In the genomic region with DNA sequence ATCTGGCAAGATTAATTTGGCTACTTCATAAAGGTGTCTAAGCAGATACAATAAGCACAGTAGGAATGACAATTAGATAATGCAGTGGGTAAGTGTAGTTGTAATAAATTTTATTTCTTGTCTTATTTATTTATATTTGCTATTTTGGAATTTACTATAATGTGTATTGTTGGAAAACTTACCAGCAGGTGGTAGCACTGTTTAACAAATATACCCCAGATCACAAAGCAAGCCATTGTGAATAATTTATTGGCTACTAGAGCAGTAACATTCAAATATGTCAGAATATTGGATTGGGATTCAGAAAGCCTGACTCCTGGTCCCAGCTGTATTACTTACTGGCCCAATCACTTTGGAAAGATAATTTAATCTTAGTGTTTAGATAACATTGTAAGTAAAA, we compare ENCODE assay signal across 12 cellular contexts.
DNase-seq lines count a peak whose midpoint lies in the region; ATAC-seq, FAIRE-seq and TF ChIP-seq lines count a peak whose summit lies in the region.
"Had no signal": no experiment of that assay in that cellular context is flagged by ENCODE, and none has a peak within 500 bp of the region (broad histone marks: within the 10 kb centered on the region; RNA-seq: fewer than 3 reads in every experiment).

No MANE protein-coding gene starts in this region.

- BruUV-seq in mammary epithelial cell (replicated peaks; lab: Mats Ljungman, UMichigan): no TSS peak

- H3K27me3 ChIP-seq in adrenal gland: no peaks in the 10 kb centered on the region
- H3K27me3 ChIP-seq in left ventricle myocardium inferior (ENCODE audit: low read depth): no peaks in the 10 kb centered on the region
- H3K27me3 ChIP-seq in mammary epithelial cell (ENCODE audit: insufficient read depth, low read length): no peaks in the 10 kb centered on the region

- TF ChIP-seq CTCF in A549 (IDR thresholded peaks at IDR 0.05) (peak; percentile 25; the same call in 2 of the 3 replicates), adrenal gland (IDR thresholded peaks at IDR 0.05) (peak in 5 of 6 experiments; percentile 24 to 56 (median 31)), left ventricle myocardium inferior (IDR thresholded peaks at IDR 0.05; ENCODE audit: borderline replicate concordance) (peak; percentile 40), mammary epithelial cell (conservative IDR thresholded peaks at IDR 0.05 in 1 of 2, IDR thresholded peaks at IDR 0.05 in 1 of 2; ENCODE audit: extremely low read depth in 1 of 2, insufficient read depth in 1 of 2, low read depth in 1 of 2, low read length in 2 of 2) (peak in 1 of 2 donors; percentile 21)

- no peak overlapping the region for H3K27ac ChIP-seq in A549
- no peak overlapping the region for H3K27ac ChIP-seq in adrenal gland
- no peak overlapping the region for H3K27ac ChIP-seq in left ventricle myocardium inferior (replicated peaks)
- H3K27ac ChIP-seq in mammary epithelial cell (ENCODE audit: insufficient read depth, low read depth, low read length): no peak overlapping the region
- H3K27ac ChIP-seq: WERI-Rb-1 had no signal

- no peak overlapping the region for H3K9ac ChIP-seq in mammary epithelial cell (ENCODE audit: insufficient read depth, low read length)

- dilution Hi-C loops in mammary epithelial cell (cut with HindIII; ENCODE audit: low sequenced_read_pairs): no loop called here

- no peaks in the 10 kb centered on the region for H3K79me2 ChIP-seq in mammary epithelial cell (ENCODE audit: insufficient read depth, low read length)

- DNase-seq in A549 (ENCODE audit: low read depth in 1 of 2, low spot score in 1 of 2) (peak in 1 of 2 experiments; percentile 2), HPDE6-E6E7 (ENCODE audit: extremely low spot score) (peak; percentile 4), adrenal gland (no peak), left ventricle myocardium inferior (no peak), OCI-M2 (lab: John Stamatoyannopoulos, UW; ENCODE audit: unreplicated experiment) (no peak), mammary epithelial cell (no peak)
- no peak for DNase-seq in stimulated activated naive CD4-positive, alpha-beta T cell treated with Interleukin-2 at 50 U/mL for 16 hours (lab: John Stamatoyannopoulos, UW)
- DNase-seq: effector memory CD4-positive, alpha-beta T cell; kidney glomerular epithelial cell; NCI-H774; WERI-Rb-1 had no signal

- H3K9me3 ChIP-seq in A549 (no peaks in the 10 kb centered on the region), adrenal gland (replicated peaks in 1 of 3) (no peaks in the 10 kb centered on the region), left ventricle myocardium inferior (replicated peaks) (no peaks in the 10 kb centered on the region), mammary epithelial cell (replicated peaks; ENCODE audit: insufficient read depth, low read length) (no peaks in the 10 kb centered on the region)

- intact Hi-C loops in adrenal gland (cut with DNase I) (loop anchor here in 1 of 2 donors (10.0 kb wide), 1 partner anchor 592 kb away; no protein-coding TSS in a partner anchor), left ventricle myocardium inferior (cut with micrococcal nuclease) (loop anchor here (10.0 kb wide), 1 partner anchor 592 kb away; no protein-coding TSS in a partner anchor), mammary epithelial cell (cut with micrococcal nuclease) (loop anchor here (1.0 to 10.0 kb wide), 2 partner anchors 596 to 682 kb away; no protein-coding TSS in a partner anchor)

- ATAC-seq in A549 (no peak), GM19397 (IDR thresholded peaks at IDR 0.05; ENCODE audit: unreplicated experiment) (no peak)

- no peak for TF ChIP-seq POLR2A in A549 (IDR thresholded peaks at IDR 0.05; ENCODE audit: low read length)
- TF ChIP-seq POLR2A in adrenal gland (IDR thresholded peaks at IDR 0.05): no peak

- CTCF ChIA-PET in A549 (lab: Yijun Ruan, JAX) (no interaction called here), mammary epithelial cell (lab: Charles Lee; ENCODE audit: low non-redundant PET) (no interaction called here)

- no peak for FAIRE-seq in A549 (lab: Jason Lieb, UNC)

- H4K20me1 ChIP-seq in mammary epithelial cell (ENCODE audit: insufficient read depth, low read length): no peaks in the 10 kb centered on the region

- POLR2A ChIA-PET in A549 (lab: Yijun Ruan, JAX): no interaction called here

- no peak for TF ChIP-seq EP300 in A549 (IDR thresholded peaks at IDR 0.05)

- H3K36me3 ChIP-seq in adrenal gland (replicated peaks in 1 of 2) (no peaks in the 10 kb centered on the region), left ventricle myocardium inferior (no peaks in the 10 kb centered on the region), mammary epithelial cell (ENCODE audit: insufficient read depth, low read length) (no peaks in the 10 kb centered on the region)
- H3K36me3 ChIP-seq: WERI-Rb-1 had no signal

- no peak overlapping the region for H2AFZ ChIP-seq in mammary epithelial cell (ENCODE audit: low read depth, low read length)

- H3K4me3 ChIP-seq in A549 (no peak overlapping the region), adrenal gland (no peak overlapping the region), left ventricle myocardium inferior (no peak overlapping the region), mammary epithelial cell (replicated peaks in 1 of 3; ENCODE audit: insufficient read depth in 1 of 3, low read depth in 2 of 3, low read length in 3 of 3) (no peak overlapping the region)

- in situ Hi-C loops in mammary epithelial cell (cut with MboI; ENCODE audit: low sequenced_read_pairs in 2 of 2): loop anchor here in 1 of 2 donors (25.0 kb wide), 1 partner anchor 590 kb away; no protein-coding TSS in a partner anchor

- TF ChIP-seq RAD21 in A549 (conservative IDR thresholded peaks at IDR 0.05 in 1 of 2, IDR thresholded peaks at IDR 0.05 in 1 of 2): peak in 1 of 2 experiments; percentile 36; a peak in 2 of 5 replicates

- no peak overlapping the region for H3K4me2 ChIP-seq in A549
- no peak overlapping the region for H3K4me2 ChIP-seq in mammary epithelial cell (ENCODE audit: insufficient read depth, low read depth, low read length)

- H3K4me1 ChIP-seq in A549 (no peaks in the 10 kb centered on the region), adrenal gland (replicated peaks in 1 of 2) (no peaks in the 10 kb centered on the region), left ventricle myocardium inferior (no peaks in the 10 kb centered on the region), mammary epithelial cell (ENCODE audit: insufficient read depth, low read length) (no peaks in the 10 kb centered on the region)

TF ChIP-seq in A549, 52 proteins besides CTCF, POLR2A, EP300 and RAD21:
- TF ChIP-seq POLR2AphosphoS2 (conservative IDR thresholded peaks at IDR 0.05; ENCODE audit: low read length): no peak
